Comparison of ENCODE assay signal across 20 cellular contexts in the genomic region with DNA sequence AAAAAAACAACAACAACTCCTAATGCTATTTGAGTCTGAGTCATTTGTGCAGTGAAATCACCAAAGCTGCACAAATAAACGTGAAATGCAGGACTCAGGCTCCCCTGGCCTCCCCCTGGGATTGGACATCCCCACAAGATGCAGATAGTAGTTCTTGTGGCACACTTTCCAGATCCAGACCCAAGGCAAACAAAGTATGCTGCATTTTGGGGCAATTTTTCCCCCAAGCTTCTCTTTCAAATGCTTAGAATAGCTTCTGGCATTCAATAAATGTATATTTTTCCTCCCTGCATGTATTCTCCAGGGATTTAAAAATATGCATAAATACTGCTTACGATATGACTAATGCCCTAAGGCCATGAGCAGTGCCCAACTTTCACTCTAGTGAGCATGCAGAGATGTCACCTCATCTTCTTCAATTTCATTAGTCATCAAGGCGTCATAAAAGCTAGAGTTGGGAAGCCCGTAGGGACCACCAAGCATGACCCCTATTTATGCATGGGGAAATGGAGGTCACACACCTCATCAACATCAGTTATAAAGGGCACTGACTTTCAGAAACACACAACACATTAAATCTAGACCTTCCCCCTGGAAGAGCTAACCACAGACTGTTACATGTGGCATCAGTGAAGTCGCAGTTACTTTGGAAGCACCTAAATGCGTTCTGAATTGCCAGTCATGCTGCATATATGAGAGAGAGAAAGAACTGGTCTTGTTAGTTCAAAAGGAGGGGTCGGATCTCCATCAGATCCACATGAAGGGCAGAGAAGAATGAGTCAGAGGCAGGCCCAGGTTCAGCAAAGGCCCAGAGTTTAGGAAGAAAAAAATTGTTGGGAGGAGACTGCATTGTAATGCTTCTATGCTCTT.
DNase-seq lines count a peak whose midpoint lies in the region; ATAC-seq and TF ChIP-seq lines count a peak whose summit lies in the region.
"Had no signal": no experiment of that assay in that cellular context is flagged by ENCODE, and none has a peak within 500 bp of the region (broad histone marks: within the 10 kb centered on the region; RNA-seq: fewer than 3 reads in every experiment).

No MANE protein-coding gene starts in this region.

- CTCF ChIA-PET in CD8-positive, alpha-beta T cell (lab: Charles Lee), result interaction anchor here (1.3 kb wide), 1 partner anchor 25 kb away, joined by 3 read pairs; no protein-coding TSS in a partner anchor

- H3K36me3 Mint-ChIP-seq in activated T-cell treated with anti-CD3 and anti-CD28 coated beads, Interleukin-2, amount 50 U/mL, for 4 hours (ENCODE audit: insufficient read depth), result no peaks in the 10 kb centered on the region
- no peaks in the 10 kb centered on the region for H3K36me3 Mint-ChIP-seq in stimulated activated memory B cell treated with anti-CD40 and anti-IgM and Interleukin-4, amounts not matched to agents 10 μg/mL and 1 μg/mL and 100 μg/mL, for 72 hours
- H3K36me3 Mint-ChIP-seq in CD8-positive, alpha-beta T cell, result no peaks in the 10 kb centered on the region
- H3K36me3 Mint-ChIP-seq: WTC11 had no signal

- H3K9me3 Mint-ChIP-seq in activated T-cell treated with anti-CD3 and anti-CD28 coated beads, Interleukin-2, amount 50 U/mL, for 4 hours, result no peaks in the 10 kb centered on the region
- no peaks in the 10 kb centered on the region for H3K9me3 Mint-ChIP-seq in stimulated activated memory B cell treated with anti-CD40 and anti-IgM and Interleukin-4, amounts not matched to agents 10 μg/mL and 1 μg/mL and 100 μg/mL, for 72 hours
- no peaks in the 10 kb centered on the region for H3K9me3 Mint-ChIP-seq in CD8-positive, alpha-beta T cell
- H3K9me3 Mint-ChIP-seq: IgD-negative memory B cell, nephron, WTC11 had no signal

- intact Hi-C loops in CD8-positive, alpha-beta T cell (cut with DNase I, micrococcal nuclease), result loop anchor here in 1 of 2 experiments (10.0 kb wide), 1 partner anchor 54 kb away; no protein-coding TSS in a partner anchor

- H3K4me3 Mint-ChIP-seq in activated T-cell treated with anti-CD3 and anti-CD28 coated beads, Interleukin-2, amount 50 U/mL, for 4 hours, result no peak overlapping the region
- H3K4me3 Mint-ChIP-seq in stimulated activated memory B cell treated with anti-CD40 and anti-IgM and Interleukin-4, amounts not matched to agents 10 μg/mL and 1 μg/mL and 100 μg/mL, for 72 hours, result no peak overlapping the region
- H3K4me3 Mint-ChIP-seq in CD8-positive, alpha-beta T cell, result no peak overlapping the region
- H3K4me3 Mint-ChIP-seq: IgD-negative memory B cell, nephron, WTC11 had no signal

- peaks cover 4% of the 10 kb centered on the region for H3K4me1 Mint-ChIP-seq in activated T-cell treated with anti-CD3 and anti-CD28 coated beads, Interleukin-2, amount 50 U/mL, for 4 hours (ENCODE audit: low read depth)
- H3K4me1 Mint-ChIP-seq in stimulated activated memory B cell treated with anti-CD40 and anti-IgM and Interleukin-4, amounts not matched to agents 10 μg/mL and 1 μg/mL and 100 μg/mL, for 72 hours, result peaks cover 18% of the 10 kb centered on the region
- H3K4me1 Mint-ChIP-seq in CD8-positive, alpha-beta T cell (ENCODE audit: low read depth), result no peaks in the 10 kb centered on the region

- in situ Hi-C loops in GM13976 (cut with MboI; ENCODE audit: low sequenced_read_pairs, unreplicated experiment), result no loop called here

- H3K4me3 ChIP-seq in MG63, result no peak overlapping the region
- no peak overlapping the region for H3K4me3 ChIP-seq in choroid plexus epithelial cell (ENCODE audit: low read depth, low read length)
- no peak overlapping the region for H3K4me3 ChIP-seq in CD8-positive, alpha-beta T cell (ENCODE audit: low read depth, low read length)
- H3K4me3 ChIP-seq: transverse colon had no signal

- no peaks in the 10 kb centered on the region for H3K27me3 Mint-ChIP-seq in activated T-cell treated with anti-CD3 and anti-CD28 coated beads, Interleukin-2, amount 50 U/mL, for 4 hours (ENCODE audit: low read depth)
- H3K27me3 Mint-ChIP-seq in stimulated activated memory B cell treated with anti-CD40 and anti-IgM and Interleukin-4, amounts not matched to agents 10 μg/mL and 1 μg/mL and 100 μg/mL, for 72 hours, result no peaks in the 10 kb centered on the region
- H3K27me3 Mint-ChIP-seq in CD8-positive, alpha-beta T cell (ENCODE audit: low read depth), result no peaks in the 10 kb centered on the region
- H3K27me3 Mint-ChIP-seq: IgD-negative memory B cell had no signal

- DNase-seq in activated T-cell treated with anti-CD3 and anti-CD28 coated beads, Interleukin-2, amount 50 U/mL, for 4 hours, result no peak
- DNase-seq in activated T-cell treated with anti-CD3 and anti-CD28 coated beads, Interleukin-2, amount 50 U/mL, for 1 hour, result no peak
- DNase-seq in MG63, result peak; percentile 93
- DNase-seq in choroid plexus epithelial cell (ENCODE audit: low read depth), result peak; percentile 81
- DNase-seq in GM13976 (ENCODE audit: low spot score), result no peak
- no peak for DNase-seq in CD8-positive, alpha-beta T cell
- no peak for DNase-seq in SW 1271 (lab: John Stamatoyannopoulos, UW)
- DNase-seq: 8988T; activated CD8-positive, alpha-beta memory T cell treated with anti-CD3 and anti-CD28 coated beads, Interleukin-2, amount 50 U/mL, for 48 hours; DMS53; effector CD4-positive, alpha-beta T cell; hypothalamus; left ventricle myocardium superior; NCI-H1694; SHP77 treated with DMSO at 0.1 percent for 48 hours; transverse colon had no signal

- POLR2A ChIA-PET in CD8-positive, alpha-beta T cell (lab: Charles Lee), result interaction anchor here (0.7 to 1.4 kb wide), 2 partner anchors 140 to 150 kb away, joined by 4 to 5 read pairs; no protein-coding TSS in a partner anchor

- H3K27ac ChIP-seq in CD8-positive, alpha-beta T cell (ENCODE audit: low read depth, low read length), result no peak overlapping the region
- H3K27ac ChIP-seq: transverse colon had no signal

- no peak overlapping the region for H3K27ac Mint-ChIP-seq in stimulated activated memory B cell treated with anti-CD40 and anti-IgM and Interleukin-4, amounts not matched to agents 10 μg/mL and 1 μg/mL and 100 μg/mL, for 72 hours
- no peak overlapping the region for H3K27ac Mint-ChIP-seq in CD8-positive, alpha-beta T cell
- H3K27ac Mint-ChIP-seq: IgD-negative memory B cell, nephron, WTC11 had no signal

- no peaks in the 10 kb centered on the region for H3K27me3 ChIP-seq in MG63
- no peaks in the 10 kb centered on the region for H3K27me3 ChIP-seq in CD8-positive, alpha-beta T cell (ENCODE audit: insufficient read depth, low read length)
- H3K27me3 ChIP-seq: transverse colon had no signal

- ATAC-seq in activated T-cell treated with anti-CD3 and anti-CD28 coated beads, Interleukin-2, amount 50 U/mL, for 4 hours, result peak; percentile 35 to 46
- peak; percentile 74 for ATAC-seq in stimulated activated memory B cell treated with anti-CD40 and anti-IgM and Interleukin-4, amounts not matched to agents 10 μg/mL and 1 μg/mL and 100 μg/mL, for 72 hours
- ATAC-seq in CD8-positive, alpha-beta T cell, result no peak
- ATAC-seq: left ventricle myocardium superior, WTC11 had no signal

- no peaks in the 10 kb centered on the region; the same call in 1 of the 2 replicates for H3K9me3 ChIP-seq in MG63
- H3K9me3 ChIP-seq in CD8-positive, alpha-beta T cell (ENCODE audit: low read length), result no peaks in the 10 kb centered on the region
- H3K9me3 ChIP-seq: transverse colon had no signal

- no peaks in the 10 kb centered on the region for H3K36me3 ChIP-seq in MG63
- H3K36me3 ChIP-seq in CD8-positive, alpha-beta T cell (ENCODE audit: insufficient read depth, low read length), result no peaks in the 10 kb centered on the region
- H3K36me3 ChIP-seq: transverse colon had no signal

- no peak for TF ChIP-seq CTCF in choroid plexus epithelial cell (conservative IDR thresholded peaks at IDR 0.05; ENCODE audit: low read depth, low read length)
- TF ChIP-seq CTCF in GM13976 (IDR thresholded peaks at IDR 0.05; ENCODE audit: borderline replicate concordance, control extremely low read depth, extremely low read depth, insufficient read depth, missing control alignments), result no peak
- TF ChIP-seq CTCF in CD8-positive, alpha-beta T cell (IDR thresholded peaks at IDR 0.05), result no peak

- H3K4me1 ChIP-seq in CD8-positive, alpha-beta T cell (ENCODE audit: insufficient read depth, low read length), result peaks cover under 1% of the 10 kb centered on the region
- H3K4me1 ChIP-seq: transverse colon had no signal

Comparison
In these comparisons a context has a peak if more than half of its experiments do, and no peak if none do; other contexts are left out.
1. DNase-seq: peak in MG63 (single experiment) and choroid plexus epithelial cell (single experiment); none in activated T-cell treated with anti-CD3 and anti-CD28 coated beads, Interleukin-2, amount 50 U/mL, for 4 hours (single experiment), activated T-cell treated with anti-CD3 and anti-CD28 coated beads, Interleukin-2, amount 50 U/mL, for 1 hour (single experiment), GM13976 (single experiment), CD8-positive, alpha-beta T cell (0 of 7) and SW 1271 (0 of 2).